In genomic region chr7:23450518-23450917, GRCh38 we compare ENCODE assay signal across 1 cellular context.
TF ChIP-seq lines count a peak whose summit lies in the region.

No MANE protein-coding gene starts in this region.

TF ChIP-seq in GM23338, 12 proteins besides CTCF, POLR2A, EP300 and RAD21 (continued from another document):
- TF ChIP-seq ZNF462 (CRISPR knock-in tag; IDR thresholded peaks at IDR 0.05) (no peak), STAT1 (IDR thresholded peaks at IDR 0.05; ENCODE audit: unreplicated experiment) (no peak), CREB1 (CRISPR knock-in tag; IDR thresholded peaks at IDR 0.05; ENCODE audit: low read depth) (no peak), ZNF331 (CRISPR knock-in tag; IDR thresholded peaks at IDR 0.05; ENCODE audit: low read depth) (no peak)
TF ChIP-seq in GM23338: peak in this region for 0.
